Comparison of ENCODE assay signal across 33 cellular contexts in genomic region chr2:191930205-191930604, GRCh38.
"Had no signal": no experiment of that assay in that cellular context is flagged by ENCODE, and none has a peak within 500 bp of the region (broad histone marks: within the 10 kb centered on the region; RNA-seq: fewer than 3 reads in every experiment).

No MANE protein-coding gene starts in this region.

- ATAC-seq: activated naive CD4-positive, alpha-beta T cell treated with anti-CD3 and anti-CD28 coated beads, Interleukin-2, amount 50 U/mL, for 72 hours; activated naive CD8-positive, alpha-beta T cell treated with anti-CD3 and anti-CD28 coated beads, Interleukin-2, amount 50 U/mL, for 24 hours; activated T-cell treated with anti-CD3 and anti-CD28 coated beads, Interleukin-2, amount 50 U/mL, for 4 hours; activated T-cell treated with anti-CD3 and anti-CD28 coated beads, Interleukin-2, amount 50 U/mL, for 72 hours; activated T-helper 17 cell treated with anti-CD3 and anti-CD28 coated beads, Interleukin-2, amount 50 U/mL, for 72 hours; body of pancreas had no signal

- DNase-seq: activated effector memory CD4-positive, alpha-beta T cell treated with anti-CD3 and anti-CD28 coated beads, Interleukin-2, amount 50 U/mL, for 16 hours; activated effector memory CD4-positive, alpha-beta T cell treated with Interleukin-2 at 50 U/mL for 16 hours; activated gamma-delta T cell; activated gamma-delta T cell treated with Interleukin-2 at 50 U/mL for 16 hours; activated naive CD4-positive, alpha-beta T cell; activated naive CD4-positive, alpha-beta T cell treated with anti-CD3 and anti-CD28 coated beads for 36 hours; activated naive CD4-positive, alpha-beta T cell treated with anti-CD3 and anti-CD28 coated beads, Interleukin-2, amount 10 ng/mL, durations not matched to agents 7 days and 5 days; activated naive CD4-positive, alpha-beta T cell treated with Interleukin-2 at 50 U/mL for 16 hours; activated naive CD8-positive, alpha-beta T cell treated with anti-CD3 and anti-CD28 coated beads for 36 hours; activated naive CD8-positive, alpha-beta T cell treated with anti-CD3 and anti-CD28 coated beads, Interleukin-2, amount 10 ng/mL, durations not matched to agents 7 days and 5 days; activated naive CD8-positive, alpha-beta T cell treated with anti-CD3 and anti-CD28 coated beads, Interleukin-2, amount 50 U/mL, for 24 hours; activated T-cell treated with anti-CD3 and anti-CD28 coated beads, Interleukin-2, amount 50 U/mL, for 1 hour; activated T-cell treated with anti-CD3 and anti-CD28 coated beads, Interleukin-2, amount 50 U/mL, for 24 hours; activated T-cell treated with anti-CD3 and anti-CD28 coated beads, Interleukin-2, amount 50 U/mL, for 4 hours; activated T-cell treated with anti-CD3 and anti-CD28 coated beads, Interleukin-2, amount 50 U/mL, for 48 hours; activated T-cell treated with anti-CD3 and anti-CD28 coated beads, Interleukin-2, amount 50 U/mL, for 72 hours; adrenal gland; amniotic stem cell; amygdala; anterior cingulate cortex; aorta; body of pancreas; brain microvascular endothelial cell; caudate nucleus; central memory CD4-positive, alpha-beta T cell; cerebellar nuclear complex had no signal

- H3K4me1 ChIP-seq: adrenal gland, breast epithelium had no signal

- H3K27me3 ChIP-seq: adrenal gland, ascending aorta, body of pancreas, brain microvascular endothelial cell, breast epithelium, cardiac muscle cell had no signal

- H3K36me3 ChIP-seq: adrenal gland, ascending aorta, brain microvascular endothelial cell, breast epithelium, cardiac muscle cell had no signal

- H3K27ac ChIP-seq: adrenal gland, ascending aorta, body of pancreas, brain microvascular endothelial cell, breast epithelium, cardiac muscle cell had no signal

- H3K9me3 ChIP-seq: adrenal gland, ascending aorta, body of pancreas, breast epithelium had no signal

- H3K4me3 ChIP-seq: adrenal gland, ascending aorta, body of pancreas, breast epithelium, cardiac muscle cell had no signal

- FAIRE-seq: astrocyte, bronchial epithelial cell had no signal
